1 cellular context compared by ENCODE assay signal in genomic region chr1:112699425-112700144, GRCh38.
A peak's percentile ranks its signal among the peaks of the same experiment; 100 is the strongest.
TF ChIP-seq lines count a peak whose summit lies in the region.

No MANE protein-coding gene starts in this region.

TF ChIP-seq in HepG2, 621 proteins besides CTCF, POLR2A, EP300 and RAD21:
- TF ChIP-seq KIAA2018 (CRISPR knock-in tag; IDR thresholded peaks at IDR 0.05; ENCODE audit: borderline replicate concordance) (no peak), ZBTB49 (CRISPR knock-in tag; IDR thresholded peaks at IDR 0.05; ENCODE audit: borderline replicate concordance) (no peak), ZNF781 (CRISPR knock-in tag; IDR thresholded peaks at IDR 0.05; ENCODE audit: borderline replicate concordance, not compliant biosample characterization) (peak; percentile 20), SRSF1 (optimal IDR thresholded peaks at IDR 0.05; ENCODE audit: low read depth, low read length) (peak; percentile 8), ISX (CRISPR knock-in tag; conservative IDR thresholded peaks at IDR 0.05) (no peak), NONO (IDR thresholded peaks at IDR 0.05) (no peak), NONO (CRISPR knock-in tag; conservative IDR thresholded peaks at IDR 0.05) (0 out of 2 replicates have a peak, but pooled peaks have one; percentile 37), NFIC (IDR thresholded peaks at IDR 0.05; ENCODE audit: low read length) (0 out of 2 replicates have a peak, but pooled peaks have one; percentile 2)
